ENCODE assay signal across 9 cellular contexts in genomic region chr11:10305262-10305963, GRCh38. TPM values are rescaled to one million over a fixed set of nuclear protein-coding genes. Genes with fewer than 3 reads are reported as not detected.
DNase-seq lines count a peak whose midpoint lies in the region; ATAC-seq, FAIRE-seq and TF ChIP-seq lines count a peak whose summit lies in the region.
"Had no signal": no experiment of that assay in that cellular context is flagged by ENCODE, and none has a peak within 500 bp of the region (broad histone marks: within the 10 kb centered on the region; RNA-seq: fewer than 3 reads in every experiment).

No MANE protein-coding gene starts in this region.

- ATAC-seq in SK-N-SH treated with all-trans-retinoic acid at 6 μM for 48 hours (peak; percentile 27), lung (ENCODE audit: insufficient read depth, low FRiP score) (no peak)

- H3K4me3 ChIP-seq in duodenal mucosa (ENCODE audit: low read depth in 1 of 2, low read length in 2 of 2), result peak overlapping the region; percentile 90 to 99
- peak overlapping the region; percentile 63 for H3K4me3 ChIP-seq in lung
- H3K4me3 ChIP-seq in thyroid gland (replicated peaks in 1 of 3), result peak overlapping the region; percentile 27 to 73 (median 38)

- no peak for TF ChIP-seq POLR2A in thyroid gland (IDR thresholded peaks at IDR 0.05)
- TF ChIP-seq POLR2A in GM12891 (IDR thresholded peaks at IDR 0.05; ENCODE audit: low read depth, low read length), result no peak

- 1% methylated on average over 51 of the region's 51 CpGs for WGBS in lung, 2 donors
- WGBS in thyroid gland, 2 donors, result 0% methylated on average over 48 of the region's 51 CpGs; no CpG with 5 or more reads in 1 of the 2 donors

- peaks cover 13 to 15% of the 10 kb centered on the region in 2 donors for H3K27me3 ChIP-seq in duodenal mucosa (ENCODE audit: control insufficient read depth in 1 of 2, insufficient read depth in 2 of 2, low read length in 2 of 2)
- H3K27me3 ChIP-seq in lung (ENCODE audit: control insufficient read depth, insufficient read depth), result no peaks in the 10 kb centered on the region
- no peaks in the 10 kb centered on the region for H3K27me3 ChIP-seq in thyroid gland

- peak; percentile 73 for DNase-seq in activated effector memory CD4-positive, alpha-beta T cell treated with anti-CD3 and anti-CD28 coated beads, Interleukin-2, amount 50 U/mL, for 16 hours
- DNase-seq in activated effector memory CD4-positive, alpha-beta T cell treated with Interleukin-2 at 50 U/mL for 16 hours, result no peak
- DNase-seq in lung (ENCODE audit: low spot score), result no peak
- DNase-seq in thyroid gland, result peak; percentile 44 to 51
- no peak for DNase-seq in GM12891 (ENCODE audit: insufficient read length, low spot score)
- no peak for DNase-seq in GM19239 (ENCODE audit: insufficient read length, low spot score)

- FAIRE-seq in GM12891 (lab: Jason Lieb, UNC) (no peak), GM19239 (lab: Jason Lieb, UNC) (no peak)
- FAIRE-seq: colon had no signal

- intact Hi-C loops in thyroid gland (cut with DNase I), result loop anchor here (5.0 kb wide), 2 partner anchors 93 to 308 kb away; no protein-coding TSS in a partner anchor

- no peaks in the 10 kb centered on the region for H3K36me3 ChIP-seq in duodenal mucosa (ENCODE audit: control insufficient read depth in 1 of 2, insufficient read depth in 2 of 2, low read length in 2 of 2)
- H3K36me3 ChIP-seq in lung (ENCODE audit: control insufficient read depth in 2 of 2, insufficient read depth in 2 of 2, low read length in 2 of 2), result no peaks in the 10 kb centered on the region
- no peaks in the 10 kb centered on the region for H3K36me3 ChIP-seq in thyroid gland

- TF ChIP-seq CTCF in lung (IDR thresholded peaks at IDR 0.05; ENCODE audit: control extremely low read depth, extremely low read depth), result no peak
- no peak for TF ChIP-seq CTCF in thyroid gland (IDR thresholded peaks at IDR 0.05)

- H3K9me3 ChIP-seq in duodenal mucosa (ENCODE audit: control insufficient read depth in 1 of 2, low read length in 2 of 2) (no peaks in the 10 kb centered on the region), lung (ENCODE audit: control insufficient read depth in 2 of 2, insufficient read depth in 1 of 2, low read length in 1 of 2) (no peaks in the 10 kb centered on the region), thyroid gland (no peaks in the 10 kb centered on the region)

- peak overlapping the region; percentile 46 for H3K27ac ChIP-seq in duodenal mucosa (ENCODE audit: low read depth, low read length)
- peak overlapping the region; percentile 63 to 89 for H3K27ac ChIP-seq in lung (ENCODE audit: low read depth in 1 of 2, low read length in 1 of 2)
- peak overlapping the region; percentile 10 to 97 (median 88) for H3K27ac ChIP-seq in thyroid gland

- peaks cover 41 to 69% of the 10 kb centered on the region in 2 donors for H3K4me1 ChIP-seq in duodenal mucosa (ENCODE audit: control insufficient read depth in 1 of 2, insufficient read depth in 2 of 2, low read length in 2 of 2)
- peaks cover 6 to 11% of the 10 kb centered on the region in 2 donors for H3K4me1 ChIP-seq in lung (ENCODE audit: control insufficient read depth in 2 of 2, insufficient read depth in 2 of 2, low read length in 2 of 2)
- peaks cover 58 to 60% of the 10 kb centered on the region in 2 donors for H3K4me1 ChIP-seq in thyroid gland

- H3K9ac ChIP-seq in duodenal mucosa (ENCODE audit: low read depth in 1 of 2, low read length in 2 of 2), result peak overlapping the region; percentile 66 to 81

TF ChIP-seq in SK-N-SH treated with all-trans-retinoic acid at 6 μM for 48 hours, 23 proteins besides CTCF, POLR2A, EP300 and RAD21:
- TF ChIP-seq CSRNP3 (CRISPR knock-in tag; IDR thresholded peaks at IDR 0.05), result peak; percentile 38; the same call in 1 of the 2 replicates
- TF ChIP-seq TOX (CRISPR knock-in tag; IDR thresholded peaks at IDR 0.05; ENCODE audit: borderline replicate concordance), result no peak
- TF ChIP-seq ZNF565 (CRISPR knock-in tag; conservative IDR thresholded peaks at IDR 0.05; ENCODE audit: low read depth), result no peak
- TF ChIP-seq ZC3H10 (CRISPR knock-in tag; IDR thresholded peaks at IDR 0.05), result no peak

TF ChIP-seq in GM12891, 5 proteins besides CTCF, POLR2A, EP300 and RAD21:
- TF ChIP-seq SPI1 (IDR thresholded peaks at IDR 0.05; ENCODE audit: low read depth, low read length) (no peak), POU2F2 (IDR thresholded peaks at IDR 0.05; ENCODE audit: low read depth, low read length) (no peak), TAF1 (IDR thresholded peaks at IDR 0.05; ENCODE audit: low read depth, low read length) (no peak), POLR2AphosphoS5 (IDR thresholded peaks at IDR 0.05; ENCODE audit: low read depth, low read length) (no peak), PAX5 (IDR thresholded peaks at IDR 0.05; ENCODE audit: insufficient read depth, low read length, severe bottlenecking) (no peak)

RNA-seq across cellular contexts. Expression of gene ADM, which starts 0.5 kb away (rescaled TPM):
- total RNA-seq in lung (10 to 100 TPM; 43.6 to 45.9 TPM), thyroid gland (10 to 100 TPM in 3 of 4 donors, 1 to 10 TPM in 1; 8.0 to 69.1 (median 20.5) TPM)
- polyA plus RNA-seq in lung, result 100 to 1,000 TPM in 1 of 2 donors, 10 to 100 TPM in 1; 16.2 to 349 TPM
- 2.0 TPM for polyA plus RNA-seq in GM12891 (2012; ENCODE audit: low read depth, missing spikeins)

RNA-seq across cellular contexts. Expression of gene SBF2, which starts 11.4 kb away (rescaled TPM):
- total RNA-seq in lung (100 to 1,000 TPM in 1 of 2 donors, 10 to 100 TPM in 1; 32.3 to 104 TPM), thyroid gland (10 to 100 TPM; 67.5 to 92.9 (median 71.6) TPM)
- 10 to 100 TPM in 1 of 2 donors, 1 to 10 TPM in 1; 4.4 to 17.4 TPM for polyA plus RNA-seq in lung
- polyA plus RNA-seq in GM12891 (2012; ENCODE audit: low read depth, missing spikeins), result 1.4 TPM

Comparison
In these comparisons a context has a peak if more than half of its experiments do, and no peak if none do; other contexts are left out.
1. DNase-seq: peak in activated effector memory CD4-positive, alpha-beta T cell treated with anti-CD3 and anti-CD28 coated beads, Interleukin-2, amount 50 U/mL, for 16 hours (single experiment) and thyroid gland (2 of 2); none in activated effector memory CD4-positive, alpha-beta T cell treated with Interleukin-2 at 50 U/mL for 16 hours (single experiment), lung (single experiment), GM12891 (single experiment) and GM19239 (single experiment).
2. H3K4me3 ChIP-seq: peak in every context shown above with its lines; median percentile 94 in duodenal mucosa; 63 in lung; 38 in thyroid gland.
3. Peak in every context shown above with its lines, with median percentiles within 50 percentile points of each other: H3K27ac ChIP-seq.